ENCODE assay signal across 1 cellular context in genomic region chr14:99795046-99795445, GRCh38.
A peak's percentile ranks its signal among the peaks of the same experiment; 100 is the strongest.
TF ChIP-seq lines count a peak whose summit lies in the region.

No MANE protein-coding gene starts in this region.

TF ChIP-seq in HEK293, 187 proteins besides CTCF, POLR2A, EP300 and RAD21 (continued from another document):
- no peak for TF ChIP-seq ZSCAN4 (tag by site-specific recombination; IDR thresholded peaks at IDR 0.05)
- TF ChIP-seq PRDM6 (tag by site-specific recombination; IDR thresholded peaks at IDR 0.05), result 0 out of 2 replicates have a peak, but pooled peaks have one; percentile 16
- no peak for TF ChIP-seq ZNF843 (tag by site-specific recombination; IDR thresholded peaks at IDR 0.05)
- TF ChIP-seq ZFHX2 (tag by site-specific recombination; conservative IDR thresholded peaks at IDR 0.05), result peak; percentile 9; the same call in 1 of the 2 replicates
- TF ChIP-seq ZNF600 (tag by site-specific recombination; IDR thresholded peaks at IDR 0.05), result no peak
- TF ChIP-seq ZBTB7A (tag by site-specific recombination; IDR thresholded peaks at IDR 0.05; ENCODE audit: low read depth), result no peak
- TF ChIP-seq ZNF184 (tag by site-specific recombination; IDR thresholded peaks at IDR 0.05), result no peak
- no peak for TF ChIP-seq ZNF121 (tag by site-specific recombination; IDR thresholded peaks at IDR 0.05)
- TF ChIP-seq YY2 (tag by site-specific recombination; IDR thresholded peaks at IDR 0.05), result no peak
